ENCODE assay signal across 20 cellular contexts in genomic region chr5:168304349-168304748, GRCh38. TPM values are rescaled to one million over a fixed set of nuclear protein-coding genes. Genes with fewer than 3 reads are reported as not detected.
DNase-seq lines count a peak whose midpoint lies in the region; ATAC-seq, FAIRE-seq and TF ChIP-seq lines count a peak whose summit lies in the region.
"Had no signal": no experiment of that assay in that cellular context is flagged by ENCODE, and none has a peak within 500 bp of the region (broad histone marks: within the 10 kb centered on the region; RNA-seq: fewer than 3 reads in every experiment).

No MANE protein-coding gene starts in this region.

- H3K9me3 ChIP-seq in kidney (ENCODE audit: control insufficient read depth in 1 of 2, low read length in 2 of 2) (no peaks in the 10 kb centered on the region), lower lobe of right lung (no peaks in the 10 kb centered on the region), upper lobe of left lung (no peaks in the 10 kb centered on the region), SK-N-SH (no peaks in the 10 kb centered on the region)
- H3K9me3 ChIP-seq: BLaER1 had no signal

- peaks cover 2% of the 10 kb centered on the region for H3K27me3 Mint-ChIP-seq in activated T-helper 2 cell treated with anti-CD3 and anti-CD28 coated beads, Interferon-gamma antibody, Interleukin-2, Interleukin-4, amounts not matched to agents 10 μg/mL and 5 μg/mL and 100 μg/mL, durations not matched to agents 14 hours and 24 hours and 36 hours (ENCODE audit: low read depth)

- H3K4me1 ChIP-seq in kidney (ENCODE audit: control insufficient read depth in 1 of 2, insufficient read depth in 1 of 2, low read depth in 1 of 2, low read length in 2 of 2) (peaks cover 37 to 74% of the 10 kb centered on the region in 2 donors), lower lobe of right lung (peaks cover 33% of the 10 kb centered on the region), upper lobe of left lung (peaks cover 0 to 56% (median 11%) of the 10 kb centered on the region in 4 donors), SK-N-SH (ENCODE audit: control insufficient read depth in 1 of 2, insufficient read depth in 2 of 2, low read depth in 1 of 2, low read length in 1 of 2) (peaks cover 17 to 24% of the 10 kb centered on the region in 2 experiments; a peak in 2 of 4 replicates)

- no peaks in the 10 kb centered on the region for H3K9me2 ChIP-seq in SK-N-SH

- CTCF ChIA-PET in SK-N-SH (lab: Yijun Ruan, JAX): interaction anchor here (1.0 kb wide), 1 partner anchor 11 kb away, joined by 3 read pairs; no protein-coding TSS in a partner anchor

- no peaks in the 10 kb centered on the region for H3K9me3 Mint-ChIP-seq in activated T-helper 2 cell treated with anti-CD3 and anti-CD28 coated beads, Interferon-gamma antibody, Interleukin-2, Interleukin-4, amounts not matched to agents 10 μg/mL and 5 μg/mL and 100 μg/mL, durations not matched to agents 14 hours and 24 hours and 36 hours
- H3K9me3 Mint-ChIP-seq: CD8-positive, alpha-beta memory T cell had no signal

- no peak overlapping the region for H2AFZ ChIP-seq in SK-N-SH (ENCODE audit: low read depth)

- POLR2A ChIA-PET in SK-N-SH (lab: Yijun Ruan, JAX): interaction anchor here (0.6 kb wide), 1 partner anchor 437 kb away, joined by 4 read pairs; no protein-coding TSS in a partner anchor

- H3K27ac ChIP-seq in kidney (ENCODE audit: low read depth in 2 of 2, low read length in 2 of 2) (peak overlapping the region; percentile 12 to 45), lower lobe of right lung (peak overlapping the region; percentile 53), upper lobe of left lung (peak overlapping the region in 3 of 4 donors; percentile 67 to 79 (median 69)), SK-N-SH (ENCODE audit: low read depth in 2 of 2, low read length in 1 of 2) (no peak overlapping the region)
- H3K27ac ChIP-seq: BLaER1, HL-60 had no signal

- no peaks in the 10 kb centered on the region for H3K27me3 ChIP-seq in lower lobe of right lung (ENCODE audit: low read depth)
- H3K27me3 ChIP-seq in upper lobe of left lung: no peaks in the 10 kb centered on the region
- no peaks in the 10 kb centered on the region for H3K27me3 ChIP-seq in SK-N-SH (ENCODE audit: insufficient read depth)
- H3K27me3 ChIP-seq: BLaER1 had no signal

- H3K4me3 ChIP-seq in kidney (ENCODE audit: low read length in 2 of 2): no peak overlapping the region
- H3K4me3 ChIP-seq in lower lobe of right lung: no peak overlapping the region
- H3K4me3 ChIP-seq in upper lobe of left lung: no peak overlapping the region
- no peak overlapping the region for H3K4me3 ChIP-seq in SK-N-SH (ENCODE audit: low read depth in 2 of 2, low read length in 1 of 2)
- H3K4me3 ChIP-seq: BLaER1, K562 had no signal

- H3K4me2 ChIP-seq in SK-N-SH: no peak overlapping the region
- H3K4me2 ChIP-seq: BLaER1 had no signal

- H3K4me1 Mint-ChIP-seq in activated T-helper 2 cell treated with anti-CD3 and anti-CD28 coated beads, Interferon-gamma antibody, Interleukin-2, Interleukin-4, amounts not matched to agents 10 μg/mL and 5 μg/mL and 100 μg/mL, durations not matched to agents 14 hours and 24 hours and 36 hours (ENCODE audit: low read depth): no peaks in the 10 kb centered on the region
- H3K4me1 Mint-ChIP-seq: CD8-positive, alpha-beta memory T cell had no signal

- intact Hi-C loops in kidney (cut with DNase I): no loop called here
- intact Hi-C loops in lower lobe of right lung (cut with DNase I): no loop called here
- intact Hi-C loops in activated T-helper 2 cell treated with anti-CD3 and anti-CD28 coated beads, Interferon-gamma antibody, Interleukin-2, Interleukin-4, amounts not matched to agents 10 μg/mL and 5 μg/mL and 100 μg/mL, durations not matched to agents 14 hours and 24 hours and 36 hours (cut with micrococcal nuclease): no loop called here

- H3K9ac ChIP-seq in kidney (ENCODE audit: low read length in 2 of 2) (no peak overlapping the region), SK-N-SH (no peak overlapping the region)
- H3K9ac ChIP-seq: BLaER1 had no signal

- 66 to 84% methylated on average over 2 of the region's 2 CpGs for WGBS in upper lobe of left lung, 2 donors
- WGBS in SK-N-SH (ENCODE audit: low lambda C conversion rate): 88% methylated on average over 2 of the region's 2 CpGs

- H3K36me3 Mint-ChIP-seq in activated T-helper 2 cell treated with anti-CD3 and anti-CD28 coated beads, Interferon-gamma antibody, Interleukin-2, Interleukin-4, amounts not matched to agents 10 μg/mL and 5 μg/mL and 100 μg/mL, durations not matched to agents 14 hours and 24 hours and 36 hours (ENCODE audit: low read depth): no peaks in the 10 kb centered on the region
- H3K36me3 Mint-ChIP-seq: CD8-positive, alpha-beta memory T cell had no signal

- H3K27ac Mint-ChIP-seq in activated T-helper 2 cell treated with anti-CD3 and anti-CD28 coated beads, Interferon-gamma antibody, Interleukin-2, Interleukin-4, amounts not matched to agents 10 μg/mL and 5 μg/mL and 100 μg/mL, durations not matched to agents 14 hours and 24 hours and 36 hours: no peak overlapping the region
- H3K27ac Mint-ChIP-seq: CD8-positive, alpha-beta memory T cell had no signal

- H4K20me1 ChIP-seq in SK-N-SH (ENCODE audit: insufficient read depth): no peaks in the 10 kb centered on the region
- H4K20me1 ChIP-seq: BLaER1 had no signal

- no peak for TF ChIP-seq RAD21 in SK-N-SH (IDR thresholded peaks at IDR 0.05; ENCODE audit: low read length)

- TF ChIP-seq CTCF in kidney (IDR thresholded peaks at IDR 0.05; ENCODE audit: borderline replicate concordance, extremely low read depth, insufficient read depth) (no peak), lower lobe of right lung (IDR thresholded peaks at IDR 0.05) (no peak), upper lobe of left lung (IDR thresholded peaks at IDR 0.05) (no peak), SK-N-SH (IDR thresholded peaks at IDR 0.05) (no peak)

- H3F3A ChIP-seq in SK-N-SH (replicated peaks; ENCODE audit: insufficient read depth): peaks cover 10% of the 10 kb centered on the region

- DNase-seq in DMS79 treated with DMSO at 0.1 percent for 48 hours (lab: John Stamatoyannopoulos, UW) (peak; percentile 52), kidney (no peak), lower lobe of right lung (no peak), upper lobe of left lung (peak in 1 of 2 donors; percentile 56), SK-N-SH (no peak), NCI-H128 (lab: John Stamatoyannopoulos, UW; ENCODE audit: unreplicated experiment) (no peak)
- no peak for DNase-seq in activated T-helper 2 cell treated with anti-CD3 and anti-CD28 coated beads, Interferon-gamma antibody, Interleukin-2, Interleukin-4, amounts not matched to agents 10 μg/mL and 5 μg/mL and 100 μg/mL, durations not matched to agents 14 hours and 24 hours and 36 hours (ENCODE audit: low spot score)
- DNase-seq: AML-193; CD8-positive, alpha-beta memory T cell; DMS 273 treated with DMSO at 0.1 percent for 48 hours; EL had no signal

- TF ChIP-seq EP300 in upper lobe of left lung (IDR thresholded peaks at IDR 0.05): peak in 2 of 4 donors; percentile 17 to 85
- no peak for TF ChIP-seq EP300 in SK-N-SH (IDR thresholded peaks at IDR 0.05; ENCODE audit: borderline replicate concordance in 1 of 2, low read depth in 1 of 2, low read length in 1 of 2)

- ATAC-seq in lower lobe of right lung (peak; percentile 69 to 78), upper lobe of left lung (ENCODE audit: low FRiP score in 2 of 2) (peak; percentile 29 to 59), HG02678 (IDR thresholded peaks at IDR 0.05; ENCODE audit: unreplicated experiment) (no peak)
- ATAC-seq: HCT116, K562 had no signal

- no peak for TF ChIP-seq POLR2A in upper lobe of left lung (IDR thresholded peaks at IDR 0.05)

- no peak for FAIRE-seq in kidney (lab: Jason Lieb, UNC)
- FAIRE-seq: G401.6, GM12891, GM19239, H54, K562 had no signal

- no peak overlapping the region for H3K4me3 Mint-ChIP-seq in activated T-helper 2 cell treated with anti-CD3 and anti-CD28 coated beads, Interferon-gamma antibody, Interleukin-2, Interleukin-4, amounts not matched to agents 10 μg/mL and 5 μg/mL and 100 μg/mL, durations not matched to agents 14 hours and 24 hours and 36 hours (ENCODE audit: low read depth)
- H3K4me3 Mint-ChIP-seq: CD8-positive, alpha-beta memory T cell had no signal

- H3K79me2 ChIP-seq in SK-N-SH (ENCODE audit: insufficient read depth): peaks cover 56% of the 10 kb centered on the region

- H3K36me3 ChIP-seq in kidney (ENCODE audit: control insufficient read depth in 1 of 2, insufficient read depth in 2 of 2, low read length in 2 of 2) (peaks cover 0 to 6% of the 10 kb centered on the region in 2 donors), lower lobe of right lung (no peaks in the 10 kb centered on the region), upper lobe of left lung (no peaks in the 10 kb centered on the region), SK-N-SH (replicated peaks in 1 of 2; ENCODE audit: control insufficient read depth in 1 of 2, insufficient read depth in 2 of 2, low read length in 1 of 2) (no peaks in the 10 kb centered on the region)
- H3K36me3 ChIP-seq: BLaER1 had no signal

TF ChIP-seq in SK-N-SH, 30 proteins besides CTCF, POLR2A, EP300 and RAD21 (continues in another document):
- TF ChIP-seq JUND (IDR thresholded peaks at IDR 0.05): no peak
- no peak for TF ChIP-seq NRF1 (IDR thresholded peaks at IDR 0.05; ENCODE audit: low read depth, low read length)
- no peak for TF ChIP-seq TAF1 (IDR thresholded peaks at IDR 0.05; ENCODE audit: borderline replicate concordance, low read depth, low read length)
- TF ChIP-seq SMC3 (IDR thresholded peaks at IDR 0.05; ENCODE audit: low read depth, low read length): no peak
- no peak for TF ChIP-seq MXI1 (IDR thresholded peaks at IDR 0.05; ENCODE audit: low read depth, low read length)
- TF ChIP-seq, protein P1, sequence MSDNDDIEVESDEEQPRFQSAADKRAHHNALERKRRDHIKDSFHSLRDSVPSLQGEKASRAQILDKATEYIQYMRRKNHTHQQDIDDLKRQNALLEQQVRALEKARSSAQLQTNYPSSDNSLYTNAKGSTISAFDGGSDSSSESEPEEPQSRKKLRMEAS (IDR thresholded peaks at IDR 0.05; ENCODE audit: low read depth): no peak
- no peak for TF ChIP-seq FOXM1 (IDR thresholded peaks at IDR 0.05; ENCODE audit: low read depth)
- no peak for TF ChIP-seq FOXJ3 (CRISPR knock-in tag; IDR thresholded peaks at IDR 0.05)

RNA-seq across cellular contexts. Expression of gene WWC1, which starts 12.9 kb away (rescaled TPM):
- total RNA-seq in kidney (174 TPM), lower lobe of right lung (61.9 TPM), upper lobe of left lung (10 to 100 TPM; 64.9 to 99.1 (median 86.4) TPM)
- polyA plus RNA-seq in kidney (ENCODE audit: insufficient read depth, low read depth, low replicate concordance) (74.4 TPM), SK-N-SH (2012; rRNA removed) (15.2 and 16.9 TPM in 2 replicates)
- 0.09 and 0.59 TPM in 2 replicates for total RNA-seq in activated T-helper 2 cell treated with anti-CD3 and anti-CD28 coated beads, Interferon-gamma antibody, Interleukin-2, Interleukin-4, amounts not matched to agents 10 μg/mL and 5 μg/mL and 100 μg/mL, durations not matched to agents 14 hours and 24 hours and 36 hours
- polyA plus RNA-seq in SK-N-SH (2012; cell fraction: cytosol; rRNA removed): 12.4 and 13.0 TPM in 2 replicates
- polyA plus RNA-seq in SK-N-SH (2012; cell fraction: nucleus; rRNA removed): 15.6 and 17.4 TPM in 2 replicates

Comparison
In these comparisons a context has a peak if more than half of its experiments do, and no peak if none do; other contexts are left out.
1. H3K27ac ChIP-seq: peak in kidney (2 of 2), lower lobe of right lung (single experiment) and upper lobe of left lung (3 of 4); none in SK-N-SH (0 of 2).
2. RNA of gene WWC1, which starts 12.9 kb away (total RNA-seq): 174 TPM in kidney (single experiment), 64.9 to 99.1 TPM in upper lobe of left lung and 61.9 TPM in lower lobe of right lung (single experiment); 0.09 to 0.59 TPM in activated T-helper 2 cell treated with anti-CD3 and anti-CD28 coated beads, Interferon-gamma antibody, Interleukin-2, Interleukin-4, amounts not matched to agents 10 μg/mL and 5 μg/mL and 100 μg/mL, durations not matched to agents 14 hours and 24 hours and 36 hours; every median in the first group is over 10 times any median in the second.